ENCODE assay signal across 27 cellular contexts in the genomic region with DNA sequence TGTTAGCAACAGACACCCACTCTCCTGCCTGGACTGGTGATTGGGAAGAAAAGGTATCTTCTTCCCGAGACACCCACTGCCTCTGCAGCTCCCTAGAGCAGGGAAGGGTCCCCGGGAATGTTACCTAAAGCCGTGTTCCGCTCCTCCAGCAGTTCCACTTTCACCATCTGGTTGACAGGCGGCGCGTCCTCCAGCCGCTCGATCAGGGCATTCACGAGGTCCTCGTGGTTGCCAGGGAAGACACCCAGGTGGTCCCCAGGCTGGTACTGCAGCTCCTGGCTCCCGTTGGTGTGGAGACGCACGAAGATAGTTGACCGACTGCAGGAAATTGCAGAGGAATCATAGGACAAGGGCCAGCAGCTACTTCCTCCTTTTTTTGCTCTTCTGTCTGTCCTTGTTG.
"Had no signal": no experiment of that assay in that cellular context is flagged by ENCODE, and none has a peak within 500 bp of the region (broad histone marks: within the 10 kb centered on the region; RNA-seq: fewer than 3 reads in every experiment).

No MANE protein-coding gene starts in this region.

- H3K9ac ChIP-seq: parathyroid adenoma had no signal

- H3K27ac ChIP-seq: hepatocyte, left ventricle myocardium inferior, parathyroid adenoma, right atrium auricular region, right lobe of liver, skin epidermis, stomach, testis, thyroid gland, transverse colon, upper lobe of left lung, vagina had no signal

- H3K4me2 ChIP-seq: hepatocyte had no signal

- H3K4me3 Mint-ChIP-seq: memory B cell; naive thymus-derived CD4-positive, alpha-beta T cell; natural killer cell treated with Interleukin-12 subunit alpha and Interleukin-12 subunit beta and Interleukin-15 and Interleukin-18, amount 100 ng/mL, for 72 hours; stimulated activated naive B cell treated with anti-CD40 and anti-IgM and Interleukin-4, amounts not matched to agents 10 μg/mL and 1 μg/mL and 100 μg/mL, for 72 hours had no signal

- H3K4me1 ChIP-seq: left ventricle myocardium inferior, parathyroid adenoma, right atrium auricular region, right lobe of liver, testis, thyroid gland, transverse colon, upper lobe of left lung, vagina had no signal

- H3K36me3 Mint-ChIP-seq: memory B cell; naive thymus-derived CD4-positive, alpha-beta T cell; natural killer cell treated with Interleukin-12 subunit alpha and Interleukin-12 subunit beta and Interleukin-15 and Interleukin-18, amount 100 ng/mL, for 72 hours; stimulated activated naive B cell treated with anti-CD40 and anti-IgM and Interleukin-4, amounts not matched to agents 10 μg/mL and 1 μg/mL and 100 μg/mL, for 72 hours had no signal

- DNase-seq: islet precursor cell; left ventricle myocardium inferior; midbrain; mucosa of descending colon; naive thymus-derived CD4-positive, alpha-beta T cell; nucleus accumbens; right lobe of liver; stimulated activated CD4-positive, alpha-beta T cell treated with anti-CD3 and anti-CD28 coated beads, Interleukin-12 subunit alpha, Interleukin-12 subunit beta, amount 100 ng/mL, for 4 hours; stimulated activated CD4-positive, alpha-beta T cell treated with anti-CD3 and anti-CD28 coated beads, Interleukin-15, amount 100 ng/mL, for 24 hours; stimulated activated CD4-positive, alpha-beta T cell treated with anti-CD3 and anti-CD28 coated beads, Interleukin-2, amount 100 ng/mL, for 24 hours; stimulated activated CD4-positive, alpha-beta T cell treated with anti-CD3 and anti-CD28 coated beads, Interleukin-4, amount 100 ng/mL, for 1 hour; stimulated activated naive B cell treated with anti-CD40 and anti-IgM and Interleukin-4, amounts not matched to agents 10 μg/mL and 1 μg/mL and 100 μg/mL, for 72 hours; stimulated activated naive CD8-positive, alpha-beta T cell treated with anti-CD3 and anti-CD28 coated beads, Interleukin-15, Interleukin-2, amounts not matched to agents 100 U/mL and 50 U/mL, for 24 hours; stomach; testis; thyroid gland; transverse colon had no signal

- H3K4me1 Mint-ChIP-seq: memory B cell; naive thymus-derived CD4-positive, alpha-beta T cell had no signal

- H3K9me3 Mint-ChIP-seq: memory B cell; naive thymus-derived CD4-positive, alpha-beta T cell; natural killer cell treated with Interleukin-12 subunit alpha and Interleukin-12 subunit beta and Interleukin-15 and Interleukin-18, amount 100 ng/mL, for 72 hours; stimulated activated naive B cell treated with anti-CD40 and anti-IgM and Interleukin-4, amounts not matched to agents 10 μg/mL and 1 μg/mL and 100 μg/mL, for 72 hours had no signal

- H3K27ac Mint-ChIP-seq: memory B cell; naive thymus-derived CD4-positive, alpha-beta T cell; natural killer cell treated with Interleukin-12 subunit alpha and Interleukin-12 subunit beta and Interleukin-15 and Interleukin-18, amount 100 ng/mL, for 72 hours; progenitor cell of endocrine pancreas; stimulated activated naive B cell treated with anti-CD40 and anti-IgM and Interleukin-4, amounts not matched to agents 10 μg/mL and 1 μg/mL and 100 μg/mL, for 72 hours had no signal

- ATAC-seq: mucosa of descending colon; naive thymus-derived CD4-positive, alpha-beta T cell; right lobe of liver; stimulated activated naive B cell treated with anti-CD40 and anti-IgM and Interleukin-4, amounts not matched to agents 10 μg/mL and 1 μg/mL and 100 μg/mL, for 72 hours; stimulated activated naive CD8-positive, alpha-beta T cell treated with anti-CD3 and anti-CD28 coated beads, Interleukin-15, Interleukin-2, amounts not matched to agents 100 U/mL and 50 U/mL, for 24 hours had no signal

- H2AFZ ChIP-seq: hepatocyte, parathyroid adenoma had no signal

- H3K27me3 ChIP-seq: right atrium auricular region, right lobe of liver, testis, thyroid gland, upper lobe of left lung, vagina had no signal

- H3K36me3 ChIP-seq: left ventricle myocardium inferior, right atrium auricular region, right lobe of liver, stomach, thyroid gland, transverse colon, upper lobe of left lung, vagina had no signal

- H3K9me3 ChIP-seq: left ventricle myocardium inferior, mucosa of descending colon, right atrium auricular region, right lobe of liver, stomach, testis, thyroid gland, transverse colon, upper lobe of left lung, vagina had no signal

- H3K4me3 ChIP-seq: hepatocyte, left ventricle myocardium inferior, lung, mucosa of descending colon, right atrium auricular region, right lobe of liver, skin epidermis, stomach, testis, thyroid gland, transverse colon, upper lobe of left lung, vagina had no signal
